22 cellular contexts compared by ENCODE assay signal in the genomic region with DNA sequence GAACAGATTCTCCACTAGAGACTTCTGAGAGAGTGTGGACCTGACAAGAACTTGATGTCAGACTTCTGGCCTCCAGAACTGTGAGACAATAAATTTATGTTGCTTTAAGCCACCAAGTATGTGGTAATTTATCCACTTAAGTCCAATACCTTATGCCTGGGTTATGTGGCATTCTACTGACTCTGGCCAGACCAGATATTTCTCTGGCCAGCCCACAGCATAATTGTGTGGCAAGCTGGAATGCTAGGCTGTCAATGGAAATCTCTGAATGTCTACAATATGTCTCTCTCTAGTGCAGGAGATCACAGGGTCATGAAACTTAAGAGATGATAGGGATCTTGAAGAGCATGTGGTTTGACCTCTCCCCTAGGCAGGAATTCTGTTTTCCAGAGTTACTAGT.
DNase-seq lines count a peak whose midpoint lies in the region; ATAC-seq and TF ChIP-seq lines count a peak whose summit lies in the region.
"Had no signal": no experiment of that assay in that cellular context is flagged by ENCODE, and none has a peak within 500 bp of the region (broad histone marks: within the 10 kb centered on the region; RNA-seq: fewer than 3 reads in every experiment).

No MANE protein-coding gene starts in this region.

- H3K27me3 Mint-ChIP-seq in immature natural killer cell (ENCODE audit: low read depth in 3 of 3) = peaks cover 2 to 7% (median 4%) of the 10 kb centered on the region in 3 donors
- H3K27me3 Mint-ChIP-seq: activated CD4-positive, alpha-beta T cell treated with anti-CD3 and anti-CD28 coated beads, Interleukin-2, amount 10 ng/mL, durations not matched to agents 7 days and 5 days; activated naive CD8-positive, alpha-beta T cell treated with anti-CD3 and anti-CD28 coated beads for 36 hours; stimulated activated naive CD8-positive, alpha-beta T cell treated with anti-CD3 and anti-CD28 coated beads, Interleukin-15, amount 100 ng/mL, for 72 hours had no signal

- H3K36me3 Mint-ChIP-seq in immature natural killer cell = no peaks in the 10 kb centered on the region
- H3K36me3 Mint-ChIP-seq: activated naive CD8-positive, alpha-beta T cell treated with anti-CD3 and anti-CD28 coated beads for 36 hours; CD8-positive, alpha-beta T cell had no signal

- no peak overlapping the region for H4K8ac ChIP-seq in mesenchymal stem cell (ENCODE audit: low read length)

- H3K4ac ChIP-seq in mesenchymal stem cell (ENCODE audit: low read depth in 1 of 2, low read length in 2 of 2) = no peak overlapping the region

- H3K9me3 Mint-ChIP-seq in immature natural killer cell = no peaks in the 10 kb centered on the region
- H3K9me3 Mint-ChIP-seq: activated CD4-positive, alpha-beta T cell treated with anti-CD3 and anti-CD28 coated beads, Interleukin-2, amount 10 ng/mL, durations not matched to agents 7 days and 5 days; activated T-helper 2 cell treated with anti-CD3 and anti-CD28 coated beads, Interferon-gamma antibody, Interleukin-2, Interleukin-4, amounts not matched to agents 10 μg/mL and 5 μg/mL and 100 μg/mL, durations not matched to agents 14 hours and 24 hours and 36 hours; CD8-positive, alpha-beta T cell; stimulated activated naive CD8-positive, alpha-beta T cell treated with anti-CD3 and anti-CD28 coated beads, Interleukin-15, amount 100 ng/mL, for 72 hours had no signal

- H3K36me3 ChIP-seq in mesenchymal stem cell (ENCODE audit: control insufficient read depth in 1 of 2, insufficient read depth in 2 of 2, low read depth in 1 of 2, low read length in 2 of 2) = no peaks in the 10 kb centered on the region
- H3K36me3 ChIP-seq: heart left ventricle, left ventricle myocardium inferior, right lobe of liver, transverse colon had no signal

- H3K4me1 ChIP-seq in mesenchymal stem cell (ENCODE audit: control insufficient read depth, insufficient read depth, low read depth, low read length) = no peaks in the 10 kb centered on the region
- H3K4me1 ChIP-seq: heart left ventricle, left ventricle myocardium inferior, parathyroid adenoma, right lobe of liver, transverse colon had no signal

- TF ChIP-seq CTCF in astrocyte of the spinal cord (IDR thresholded peaks at IDR 0.05; ENCODE audit: low read depth, low read length) = no peak

- no peak overlapping the region for H3K18ac ChIP-seq in mesenchymal stem cell (ENCODE audit: low read depth in 1 of 2, low read length in 2 of 2)

- peaks cover 0 to 51% of the 10 kb centered on the region in 2 experiments for H3K27me3 ChIP-seq in mesenchymal stem cell (ENCODE audit: control insufficient read depth in 1 of 2, insufficient read depth in 1 of 2, low read length in 2 of 2)
- H3K27me3 ChIP-seq: right lobe of liver, transverse colon had no signal

- H3K14ac ChIP-seq in mesenchymal stem cell (ENCODE audit: low read length in 2 of 2) = no peak overlapping the region

- no peak overlapping the region for H4K91ac ChIP-seq in mesenchymal stem cell (ENCODE audit: low read length)

- no peaks in the 10 kb centered on the region for H3K79me1 ChIP-seq in mesenchymal stem cell (replicated peaks; ENCODE audit: low read length, poor library complexity, severe bottlenecking)

- H2BK15ac ChIP-seq in mesenchymal stem cell (ENCODE audit: low read depth, poor library complexity, severe bottlenecking) = no peak overlapping the region

- H2AK5ac ChIP-seq in mesenchymal stem cell (ENCODE audit: low read length, severe bottlenecking) = no peak overlapping the region

- no peak overlapping the region for H2AFZ ChIP-seq in mesenchymal stem cell (ENCODE audit: low read depth, low read length)
- H2AFZ ChIP-seq: parathyroid adenoma had no signal

- no peak overlapping the region for H2BK5ac ChIP-seq in mesenchymal stem cell (ENCODE audit: low read depth, low read length, poor library complexity, severe bottlenecking)

- H3K4me3 ChIP-seq in astrocyte of the spinal cord (ENCODE audit: low read depth, low read length) = no peak overlapping the region
- no peak overlapping the region for H3K4me3 ChIP-seq in mesenchymal stem cell (ENCODE audit: insufficient read depth in 1 of 2, low read depth in 1 of 2, low read length in 2 of 2)
- H3K4me3 ChIP-seq: coronary artery, heart left ventricle, left ventricle myocardium inferior, right lobe of liver, transverse colon had no signal

- no peaks in the 10 kb centered on the region for H3K4me1 Mint-ChIP-seq in immature natural killer cell
- H3K4me1 Mint-ChIP-seq: activated CD4-positive, alpha-beta T cell treated with anti-CD3 and anti-CD28 coated beads, Interleukin-2, amount 10 ng/mL, durations not matched to agents 7 days and 5 days; activated naive CD8-positive, alpha-beta T cell treated with anti-CD3 and anti-CD28 coated beads for 36 hours; stimulated activated naive CD8-positive, alpha-beta T cell treated with anti-CD3 and anti-CD28 coated beads, Interleukin-15, amount 100 ng/mL, for 72 hours had no signal

- H3K27ac Mint-ChIP-seq in immature natural killer cell = no peak overlapping the region
- H3K27ac Mint-ChIP-seq: activated CD4-positive, alpha-beta T cell treated with anti-CD3 and anti-CD28 coated beads, Interleukin-2, amount 10 ng/mL, durations not matched to agents 7 days and 5 days; activated naive CD8-positive, alpha-beta T cell treated with anti-CD3 and anti-CD28 coated beads for 36 hours; activated T-helper 2 cell treated with anti-CD3 and anti-CD28 coated beads, Interferon-gamma antibody, Interleukin-2, Interleukin-4, amounts not matched to agents 10 μg/mL and 5 μg/mL and 100 μg/mL, durations not matched to agents 14 hours and 24 hours and 36 hours; CD8-positive, alpha-beta T cell had no signal

- H2BK12ac ChIP-seq in mesenchymal stem cell (ENCODE audit: low read length in 2 of 2) = no peak overlapping the region

- ATAC-seq in GM19328 (IDR thresholded peaks at IDR 0.05; ENCODE audit: unreplicated experiment) = no peak
- ATAC-seq: CD8-positive, alpha-beta T cell; heart left ventricle; right lobe of liver; stimulated activated naive CD8-positive, alpha-beta T cell treated with anti-CD3 and anti-CD28 coated beads, Interleukin-15, amount 100 ng/mL, for 72 hours had no signal

- H2BK120ac ChIP-seq in mesenchymal stem cell (ENCODE audit: low read depth, low read length) = no peak overlapping the region

- DNase-seq in AG20443 (ENCODE audit: low spot score) (peak; percentile 27), LHCN-M2 (ENCODE audit: low read depth) (peak; percentile 44), astrocyte of the spinal cord (ENCODE audit: low read depth, low spot score) (peak; percentile 69), mesenchymal stem cell (peak; percentile 53), T-helper 1 cell (no peak), immature natural killer cell (no peak), CD1c-positive myeloid dendritic cell (ENCODE audit: extremely low spot score) (no peak)
- DNase-seq: activated CD4-positive, alpha-beta T cell treated with anti-CD3 and anti-CD28 coated beads, Interleukin-2, amount 10 ng/mL, durations not matched to agents 7 days and 5 days; activated naive CD8-positive, alpha-beta T cell treated with anti-CD3 and anti-CD28 coated beads for 36 hours; CD8-positive, alpha-beta T cell; heart left ventricle; left ventricle myocardium inferior; NCI-H187; NCI-H748 treated with DMSO at 0.1 percent for 48 hours; right lobe of liver; stimulated activated naive CD8-positive, alpha-beta T cell treated with anti-CD3 and anti-CD28 coated beads, Interleukin-15, amount 100 ng/mL, for 72 hours; transverse colon had no signal

- H3K4me3 Mint-ChIP-seq in immature natural killer cell = no peak overlapping the region
- H3K4me3 Mint-ChIP-seq: activated CD4-positive, alpha-beta T cell treated with anti-CD3 and anti-CD28 coated beads, Interleukin-2, amount 10 ng/mL, durations not matched to agents 7 days and 5 days; activated naive CD8-positive, alpha-beta T cell treated with anti-CD3 and anti-CD28 coated beads for 36 hours; CD8-positive, alpha-beta T cell; stimulated activated naive CD8-positive, alpha-beta T cell treated with anti-CD3 and anti-CD28 coated beads, Interleukin-15, amount 100 ng/mL, for 72 hours had no signal

- no peak overlapping the region for H3K4me2 ChIP-seq in mesenchymal stem cell (ENCODE audit: low read length, poor library complexity, severe bottlenecking)
- H3K4me2 ChIP-seq: KMS-11 had no signal

- in situ Hi-C loops in astrocyte of the spinal cord (cut with HindIII; ENCODE audit: low sequenced_read_pairs) = no loop called here

- no peak overlapping the region for H3K27ac ChIP-seq in mesenchymal stem cell (ENCODE audit: low read length, poor library complexity, severe bottlenecking)
- H3K27ac ChIP-seq: coronary artery, heart left ventricle, KMS-11, left ventricle myocardium inferior, parathyroid adenoma, right lobe of liver, transverse colon had no signal

- no peak overlapping the region for H3K9ac ChIP-seq in mesenchymal stem cell (ENCODE audit: low read length)
- H3K9ac ChIP-seq: KMS-11, parathyroid adenoma had no signal

- peaks cover 3% of the 10 kb centered on the region for H3K9me3 ChIP-seq in mesenchymal stem cell (ENCODE audit: control insufficient read depth, low read length)
- H3K9me3 ChIP-seq: heart left ventricle, left ventricle myocardium inferior, right lobe of liver, transverse colon had no signal

- no peak overlapping the region for H3K23ac ChIP-seq in mesenchymal stem cell (ENCODE audit: low read length in 2 of 2)

Comparison
In these comparisons a context has a peak if more than half of its experiments do, and no peak if none do; other contexts are left out.
1. DNase-seq: peak in AG20443 (single experiment), LHCN-M2 (single experiment), astrocyte of the spinal cord (single experiment) and mesenchymal stem cell (single experiment); none in T-helper 1 cell (0 of 5), immature natural killer cell (0 of 3) and CD1c-positive myeloid dendritic cell (single experiment).